Comparison of ENCODE assay signal across 9 cellular contexts in the genomic region with DNA sequence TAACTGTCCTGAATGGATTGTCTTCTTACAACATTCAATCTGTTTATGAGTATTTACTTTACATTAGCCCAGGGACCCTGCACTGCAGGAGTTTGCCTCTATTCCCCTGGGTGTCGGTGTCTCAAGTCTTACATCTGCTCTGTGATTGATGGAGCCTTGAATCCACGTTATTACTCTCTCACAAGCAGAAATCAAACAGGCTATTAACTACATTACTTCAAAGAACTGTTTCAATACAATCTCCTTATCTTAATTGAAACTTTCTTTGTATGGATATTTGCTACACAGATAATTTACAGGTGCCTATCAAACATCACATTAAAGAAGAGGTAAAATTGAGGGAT. TPM values are rescaled to one million over a fixed set of nuclear protein-coding genes. Genes with fewer than 3 reads are reported as not detected.
DNase-seq lines count a peak whose midpoint lies in the region; ATAC-seq and TF ChIP-seq lines count a peak whose summit lies in the region.
"Had no signal": no experiment of that assay in that cellular context is flagged by ENCODE, and none has a peak within 500 bp of the region (broad histone marks: within the 10 kb centered on the region; RNA-seq: fewer than 3 reads in every experiment).

No MANE protein-coding gene starts in this region.

- CTCF ChIA-PET in activated CD4-positive, alpha-beta memory T cell treated with anti-CD3 and anti-CD28 coated beads for 36 hours (lab: Charles Lee): interaction anchor here (1.2 to 3.4 kb wide), 9 partner anchors 40 to 347 kb away, joined by 3 to 25 read pairs (median 7); no protein-coding TSS in a partner anchor

- no peaks in the 10 kb centered on the region for H3K9me3 Mint-ChIP-seq in activated CD4-positive, alpha-beta memory T cell treated with anti-CD3 and anti-CD28 coated beads for 36 hours
- H3K9me3 Mint-ChIP-seq in neural progenitor cell: no peaks in the 10 kb centered on the region

- H3K36me3 ChIP-seq in GM06990 (ENCODE audit: control insufficient read depth, insufficient read depth, low read length) (no peaks in the 10 kb centered on the region), neural progenitor cell (no peaks in the 10 kb centered on the region)

- H3K27ac ChIP-seq in neural progenitor cell: no peak overlapping the region

- H3K4me2 ChIP-seq in neural progenitor cell: no peak overlapping the region

- no peaks in the 10 kb centered on the region for H3K27me3 Mint-ChIP-seq in activated CD4-positive, alpha-beta memory T cell treated with anti-CD3 and anti-CD28 coated beads for 36 hours
- H3K27me3 Mint-ChIP-seq in neural progenitor cell (ENCODE audit: insufficient read depth, low read depth): peaks cover 7% of the 10 kb centered on the region

- H3K9me3 ChIP-seq in neural progenitor cell (ENCODE audit: low read depth): no peaks in the 10 kb centered on the region

- no peaks in the 10 kb centered on the region for H3K79me2 ChIP-seq in neural progenitor cell (ENCODE audit: low read depth)

- H3K4me1 Mint-ChIP-seq in activated CD4-positive, alpha-beta memory T cell treated with anti-CD3 and anti-CD28 coated beads for 36 hours (ENCODE audit: low read depth): peaks cover 41% of the 10 kb centered on the region
- peaks cover 34% of the 10 kb centered on the region for H3K4me1 Mint-ChIP-seq in neural progenitor cell

- peak overlapping the region; percentile 95 for H3K27ac Mint-ChIP-seq in activated CD4-positive, alpha-beta memory T cell treated with anti-CD3 and anti-CD28 coated beads for 36 hours
- H3K27ac Mint-ChIP-seq in neural progenitor cell: peak overlapping the region; percentile 59

- H3K4me3 ChIP-seq in GM06990 (replicated peaks; ENCODE audit: low read depth, low read length) (peak overlapping the region; percentile 16), neural progenitor cell (no peak overlapping the region)

- DNase-seq in GM06990 (ENCODE audit: extremely low read depth, insufficient read length): no peak
- peak; percentile 61 for DNase-seq in NCI-H1417 treated with DMSO at 0.1 percent for 48 hours (lab: John Stamatoyannopoulos, UW)
- no peak for DNase-seq in activated CD4-positive, alpha-beta memory T cell treated with anti-CD3 and anti-CD28 coated beads for 36 hours
- DNase-seq in neural progenitor cell (ENCODE audit: low spot score): no peak
- DNase-seq in A172 (ENCODE audit: low spot score): no peak
- no peak for DNase-seq in AML-193 (lab: John Stamatoyannopoulos, UW)
- DNase-seq in cortex of kidney (lab: John Stamatoyannopoulos, UW): no peak
- DNase-seq: H7 had no signal

- POLR2A ChIA-PET in activated CD4-positive, alpha-beta memory T cell treated with anti-CD3 and anti-CD28 coated beads for 36 hours (lab: Charles Lee): interaction anchor here (0.9 to 6.5 kb wide), 6 partner anchors 36 to 152 kb away, joined by 3 to 268 read pairs (median 10); no protein-coding TSS in a partner anchor

- H3K9ac ChIP-seq in neural progenitor cell: no peak overlapping the region

- peak overlapping the region; percentile 27 for H3K4me3 Mint-ChIP-seq in activated CD4-positive, alpha-beta memory T cell treated with anti-CD3 and anti-CD28 coated beads for 36 hours
- H3K4me3 Mint-ChIP-seq in neural progenitor cell: peak overlapping the region; percentile 81

- no peaks in the 10 kb centered on the region for H3K4me1 ChIP-seq in neural progenitor cell

- ATAC-seq in HG02973 (IDR thresholded peaks at IDR 0.05; ENCODE audit: unreplicated experiment): no peak

- TF ChIP-seq CTCF in GM06990 (IDR thresholded peaks at IDR 0.05; ENCODE audit: insufficient read depth, low read length, poor library complexity, severe bottlenecking) (no peak), neural progenitor cell (IDR thresholded peaks at IDR 0.05) (no peak)

- H3F3A ChIP-seq in neural progenitor cell (ENCODE audit: low read depth): peaks cover 21% of the 10 kb centered on the region

- peaks cover 8% of the 10 kb centered on the region for H3K36me3 Mint-ChIP-seq in activated CD4-positive, alpha-beta memory T cell treated with anti-CD3 and anti-CD28 coated beads for 36 hours
- H3K36me3 Mint-ChIP-seq in neural progenitor cell: no peaks in the 10 kb centered on the region

- H2AFZ ChIP-seq in neural progenitor cell (replicated peaks): no peak overlapping the region

- H3K27me3 ChIP-seq in GM06990 (replicated peaks; ENCODE audit: control insufficient read depth, insufficient read depth, low read length) (no peaks in the 10 kb centered on the region), neural progenitor cell (peaks cover 49% of the 10 kb centered on the region)

- intact Hi-C loops in activated CD4-positive, alpha-beta memory T cell treated with anti-CD3 and anti-CD28 coated beads for 36 hours (cut with micrococcal nuclease): loop anchor here (5.0 kb wide), 2 partner anchors 484 to 529 kb away; no protein-coding TSS in a partner anchor

- H4K20me1 ChIP-seq in neural progenitor cell (ENCODE audit: low read depth): peaks cover 3% of the 10 kb centered on the region

RNA-seq across cellular contexts. Expression of gene ARID5B, which starts 3.1 kb away (rescaled TPM):
- 10 to 100 TPM; 79.4 to 79.6 TPM for total RNA-seq in activated CD4-positive, alpha-beta memory T cell treated with anti-CD3 and anti-CD28 coated beads for 36 hours
- total RNA-seq in neural progenitor cell (ENCODE audit: low replicate concordance): 1.5 and 1.8 TPM in 2 replicates
- total RNA-seq in A172 (2014; rRNA removed; shearing (Covaris generic)): 17.6 and 18.0 TPM in 2 replicates
